ENCODE assay signal across 34 cellular contexts in the genomic region with DNA sequence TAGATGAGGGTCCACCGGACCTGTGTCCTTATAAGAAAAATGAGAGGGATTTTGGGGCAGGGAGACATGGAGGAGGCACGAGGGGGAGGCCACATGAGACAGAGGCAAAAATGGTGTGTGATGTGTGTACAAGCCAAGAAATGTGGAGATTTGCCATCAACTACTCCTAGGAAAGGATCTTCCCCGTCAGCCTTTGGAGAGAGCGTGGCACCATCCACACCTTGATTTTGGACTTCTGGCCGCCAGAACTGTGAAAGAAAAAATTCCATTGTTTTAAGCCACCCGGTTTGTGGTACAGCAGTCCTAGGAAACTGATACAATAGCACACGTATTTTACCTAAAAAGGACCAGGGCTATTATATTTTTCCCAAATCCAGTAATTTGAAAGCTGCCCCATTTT.
"Had no signal": no experiment of that assay in that cellular context is flagged by ENCODE, and none has a peak within 500 bp of the region (broad histone marks: within the 10 kb centered on the region; RNA-seq: fewer than 3 reads in every experiment).

No MANE protein-coding gene starts in this region.

- H3K27ac ChIP-seq: KMS-11 had no signal

- H3K4me3 ChIP-seq: MG63 had no signal

- H3K27me3 ChIP-seq: MG63 had no signal

- H3K9me3 ChIP-seq: MG63 had no signal

- DNase-seq: Karpas-422, Kasumi-1, MG63, MM.1S, MV-4-11, NCI-H1048, NCI-H1092, NCI-H1092 treated with DMSO at 0.1 percent for 48 hours, NCI-H1105, NCI-H1105 treated with DMSO at 0.1 percent for 48 hours, NCI-H1417, NCI-H1417 treated with DMSO at 0.1 percent for 48 hours, NCI-H1436, NCI-H1436 treated with DMSO at 0.1 percent for 48 hours, NCI-H146, NCI-H1694, NCI-H1694 treated with DMSO at 0.1 percent for 48 hours, NCI-H187, NCI-H187 treated with DMSO at 0.1 percent for 48 hours, NCI-H1930, NCI-H2029, NCI-H2029 treated with DMSO at 0.1 percent for 48 hours, NCI-H2081, NCI-H2081 treated with DMSO at 0.1 percent for 48 hours, NCI-H2107, NCI-H2171, NCI-H2171 treated with DMSO at 0.1 percent for 48 hours, NCI-H2227 treated with DMSO at 0.1 percent for 48 hours, NCI-H226, NCI-H345, NCI-H446, NCI-H446 treated with DMSO at 0.1 percent for 48 hours, NCI-H510A had no signal

- H3K36me3 ChIP-seq: MG63 had no signal
